7 cellular contexts compared by ENCODE assay signal in genomic region chr7:91319326-91319725, GRCh38.
"Had no signal": no experiment of that assay in that cellular context is flagged by ENCODE, and none has a peak within 500 bp of the region (broad histone marks: within the 10 kb centered on the region; RNA-seq: fewer than 3 reads in every experiment).

No MANE protein-coding gene starts in this region.

- H3K4me3 ChIP-seq: GM23248, HAP-1 had no signal

- H3K27me3 Mint-ChIP-seq: IgD-negative memory B cell had no signal

- H3K36me3 Mint-ChIP-seq: IgD-negative memory B cell had no signal

- H3K27ac Mint-ChIP-seq: HFFc6, IgD-negative memory B cell had no signal

- H3K9me3 Mint-ChIP-seq: HFFc6, IgD-negative memory B cell had no signal

- H3K4me3 Mint-ChIP-seq: HFFc6, IgD-negative memory B cell had no signal

- DNase-seq: GM23248, GOT3, H7, HFFc6, KBM-7 had no signal
